In the genomic region with DNA sequence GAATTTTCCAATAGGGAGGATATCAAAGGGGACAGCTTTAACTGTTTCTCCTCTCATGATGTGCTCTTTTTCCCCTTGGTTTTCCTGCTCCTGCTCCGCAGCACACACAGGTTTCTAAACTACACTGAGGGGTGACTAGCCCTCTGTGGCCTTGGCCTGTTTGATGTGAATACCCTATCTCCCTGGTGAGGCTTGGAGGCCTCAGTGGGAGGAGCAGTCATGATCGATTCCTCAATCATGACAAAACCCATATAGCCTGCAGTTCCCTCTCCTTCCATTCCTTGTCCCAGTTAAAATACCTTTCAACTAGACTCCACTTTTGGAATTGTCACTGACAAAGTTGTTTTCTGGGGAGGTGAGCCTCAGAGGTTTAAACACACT, we compare ENCODE assay signal across 1 cellular context.
TF ChIP-seq lines count a peak whose summit lies in the region.

No MANE protein-coding gene starts in this region.

TF ChIP-seq in IMR-90, 13 proteins besides CTCF, POLR2A, EP300 and RAD21:
- TF ChIP-seq RCOR1 (IDR thresholded peaks at IDR 0.05; ENCODE audit: insufficient replicate concordance, low read length) (no peak), SMC3 (IDR thresholded peaks at IDR 0.05; ENCODE audit: low read depth, low read length) (no peak), MAZ (IDR thresholded peaks at IDR 0.05; ENCODE audit: borderline replicate concordance, low read depth, low read length) (no peak), BHLHE40 (IDR thresholded peaks at IDR 0.05; ENCODE audit: low read depth, low read length) (no peak), FOS (IDR thresholded peaks at IDR 0.05; ENCODE audit: low read depth, low read length) (no peak), MXI1 (IDR thresholded peaks at IDR 0.05; ENCODE audit: borderline replicate concordance, low read depth, low read length) (no peak)
- TF ChIP-seq, protein P1, sequence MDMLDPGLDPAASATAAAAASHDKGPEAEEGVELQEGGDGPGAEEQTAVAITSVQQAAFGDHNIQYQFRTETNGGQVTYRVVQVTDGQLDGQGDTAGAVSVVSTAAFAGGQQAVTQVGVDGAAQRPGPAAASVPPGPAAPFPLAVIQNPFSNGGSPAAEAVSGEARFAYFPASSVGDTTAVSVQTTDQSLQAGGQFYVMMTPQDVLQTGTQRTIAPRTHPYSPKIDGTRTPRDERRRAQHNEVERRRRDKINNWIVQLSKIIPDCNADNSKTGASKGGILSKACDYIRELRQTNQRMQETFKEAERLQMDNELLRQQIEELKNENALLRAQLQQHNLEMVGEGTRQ (IDR thresholded peaks at IDR 0.05; ENCODE audit: low read depth, low read length): no peak
- TF ChIP-seq, protein P2, sequence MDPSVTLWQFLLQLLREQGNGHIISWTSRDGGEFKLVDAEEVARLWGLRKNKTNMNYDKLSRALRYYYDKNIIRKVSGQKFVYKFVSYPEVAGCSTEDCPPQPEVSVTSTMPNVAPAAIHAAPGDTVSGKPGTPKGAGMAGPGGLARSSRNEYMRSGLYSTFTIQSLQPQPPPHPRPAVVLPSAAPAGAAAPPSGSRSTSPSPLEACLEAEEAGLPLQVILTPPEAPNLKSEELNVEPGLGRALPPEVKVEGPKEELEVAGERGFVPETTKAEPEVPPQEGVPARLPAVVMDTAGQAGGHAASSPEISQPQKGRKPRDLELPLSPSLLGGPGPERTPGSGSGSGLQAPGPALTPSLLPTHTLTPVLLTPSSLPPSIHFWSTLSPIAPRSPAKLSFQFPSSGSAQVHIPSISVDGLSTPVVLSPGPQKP (IDR thresholded peaks at IDR 0.05; ENCODE audit: borderline replicate concordance, low read depth, low read length): no peak
TF ChIP-seq in IMR-90: peak in this region for 0.
